In the genomic region with DNA sequence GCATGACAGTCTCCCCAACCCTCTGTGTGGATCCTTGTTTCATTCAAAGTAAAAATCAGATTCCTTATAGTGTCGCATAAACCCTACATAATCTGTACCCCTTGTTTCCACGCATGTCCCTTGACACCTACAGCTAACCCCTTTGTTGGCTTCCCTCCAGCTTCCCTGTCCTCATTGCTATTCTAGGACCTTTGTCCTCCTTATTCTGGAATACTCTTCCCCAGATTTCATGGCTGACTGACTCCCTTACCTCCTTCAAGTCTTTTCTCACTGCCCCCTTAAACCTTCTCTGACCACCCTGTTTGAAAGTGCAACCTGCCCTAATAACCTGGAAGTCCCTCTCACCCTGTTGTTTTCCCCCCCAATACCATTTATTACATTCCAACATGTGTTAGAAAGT, we compare ENCODE assay signal across 11 cellular contexts. TPM values are rescaled to one million over a fixed set of nuclear protein-coding genes. Genes with fewer than 3 reads are reported as not detected.
DNase-seq lines count a peak whose midpoint lies in the region; ATAC-seq and TF ChIP-seq lines count a peak whose summit lies in the region.
"Had no signal": no experiment of that assay in that cellular context is flagged by ENCODE, and none has a peak within 500 bp of the region (broad histone marks: within the 10 kb centered on the region; RNA-seq: fewer than 3 reads in every experiment).

No MANE protein-coding gene starts in this region.

- ATAC-seq in heart right ventricle, result no peak
- ATAC-seq in left cardiac atrium, result no peak
- ATAC-seq in body of pancreas, result no peak
- no peak for ATAC-seq in activated CD8-positive, alpha-beta T cell treated with anti-CD3 and anti-CD28 coated beads, Interleukin-2, amount 10 ng/mL, durations not matched to agents 7 days and 5 days
- no peak for ATAC-seq in GM19455 (IDR thresholded peaks at IDR 0.05; ENCODE audit: unreplicated experiment)

- H3K27me3 ChIP-seq in heart right ventricle, result no peaks in the 10 kb centered on the region
- no peaks in the 10 kb centered on the region for H3K27me3 ChIP-seq in body of pancreas
- no peaks in the 10 kb centered on the region for H3K27me3 ChIP-seq in thyroid gland

- no peak overlapping the region for H3K4me3 ChIP-seq in heart right ventricle
- no peak overlapping the region for H3K4me3 ChIP-seq in body of pancreas
- no peak overlapping the region for H3K4me3 ChIP-seq in thyroid gland (replicated peaks in 1 of 3)

- peak in 1 of 2 donors; percentile 24 for DNase-seq in heart right ventricle
- no peak for DNase-seq in left cardiac atrium
- DNase-seq in body of pancreas, result peak in 3 of 4 donors; percentile 20 to 61 (median 35)
- DNase-seq in medulla oblongata (ENCODE audit: extremely low spot score), result peak; percentile 49
- DNase-seq in thyroid gland, result peak; percentile 15 to 29
- no peak for DNase-seq in activated CD8-positive, alpha-beta T cell treated with anti-CD3 and anti-CD28 coated beads, Interleukin-2, amount 10 ng/mL, durations not matched to agents 7 days and 5 days
- DNase-seq in NCI-H1105 (lab: John Stamatoyannopoulos, UW), result no peak
- DNase-seq: foreskin melanocyte; GF-D8; stimulated activated CD4-positive, alpha-beta T cell treated with anti-CD3 and anti-CD28 coated beads, Interleukin-15, amount 100 ng/mL, for 24 hours had no signal

- H3K36me3 ChIP-seq in heart right ventricle (no peaks in the 10 kb centered on the region), body of pancreas (replicated peaks in 1 of 2; ENCODE audit: insufficient read depth in 1 of 2, low read depth in 2 of 2) (no peaks in the 10 kb centered on the region), thyroid gland (no peaks in the 10 kb centered on the region)

- no peak overlapping the region for H3K4me3 Mint-ChIP-seq in activated CD8-positive, alpha-beta T cell treated with anti-CD3 and anti-CD28 coated beads, Interleukin-2, amount 10 ng/mL, durations not matched to agents 7 days and 5 days

- POLR2A ChIA-PET in activated CD8-positive, alpha-beta T cell treated with anti-CD3 and anti-CD28 coated beads, Interleukin-2, amount 10 ng/mL, durations not matched to agents 7 days and 5 days (lab: Charles Lee), result no interaction called here

- H3K4me1 ChIP-seq in heart right ventricle (peaks cover 0 to 73% (median 52%) of the 10 kb centered on the region in 9 donors), body of pancreas (peaks cover 40% of the 10 kb centered on the region), thyroid gland (peaks cover 21 to 40% of the 10 kb centered on the region in 2 donors)

- H3K27ac Mint-ChIP-seq in activated CD8-positive, alpha-beta T cell treated with anti-CD3 and anti-CD28 coated beads, Interleukin-2, amount 10 ng/mL, durations not matched to agents 7 days and 5 days, result no peak overlapping the region

- peaks cover 36% of the 10 kb centered on the region for H3K4me1 Mint-ChIP-seq in activated CD8-positive, alpha-beta T cell treated with anti-CD3 and anti-CD28 coated beads, Interleukin-2, amount 10 ng/mL, durations not matched to agents 7 days and 5 days (ENCODE audit: low read depth)

- intact Hi-C loops in heart right ventricle (cut with DNase I) (no loop called here), left cardiac atrium (cut with DNase I) (no loop called here), body of pancreas (cut with DNase I) (no loop called here), thyroid gland (cut with DNase I) (no loop called here)

- 36 to 48% methylated on average over 2 of the region's 2 CpGs for WGBS in heart right ventricle, 2 donors
- 75 to 79% methylated on average over 2 of the region's 2 CpGs for WGBS in body of pancreas, 2 donors
- WGBS in thyroid gland, 2 donors, result 52 to 58% methylated on average over 2 of the region's 2 CpGs

- no peaks in the 10 kb centered on the region for H3K9me3 Mint-ChIP-seq in activated CD8-positive, alpha-beta T cell treated with anti-CD3 and anti-CD28 coated beads, Interleukin-2, amount 10 ng/mL, durations not matched to agents 7 days and 5 days (ENCODE audit: insufficient read depth)

- peaks cover 4% of the 10 kb centered on the region for H3K36me3 Mint-ChIP-seq in activated CD8-positive, alpha-beta T cell treated with anti-CD3 and anti-CD28 coated beads, Interleukin-2, amount 10 ng/mL, durations not matched to agents 7 days and 5 days (ENCODE audit: low read depth)

- H3K27me3 Mint-ChIP-seq in activated CD8-positive, alpha-beta T cell treated with anti-CD3 and anti-CD28 coated beads, Interleukin-2, amount 10 ng/mL, durations not matched to agents 7 days and 5 days (ENCODE audit: low read depth), result no peaks in the 10 kb centered on the region

- peak overlapping the region in 6 of 10 donors; percentile 7 to 56 (median 28) for H3K27ac ChIP-seq in heart right ventricle
- no peak overlapping the region for H3K27ac ChIP-seq in body of pancreas
- peak overlapping the region in 1 of 3 donors; percentile 37 for H3K27ac ChIP-seq in thyroid gland

- TF ChIP-seq CTCF in heart right ventricle (IDR thresholded peaks at IDR 0.05), result no peak
- TF ChIP-seq CTCF in body of pancreas (IDR thresholded peaks at IDR 0.05), result no peak
- no peak for TF ChIP-seq CTCF in thyroid gland (IDR thresholded peaks at IDR 0.05)

- TF ChIP-seq POLR2A in body of pancreas (IDR thresholded peaks at IDR 0.05) (no peak), thyroid gland (IDR thresholded peaks at IDR 0.05) (no peak)

- CTCF ChIA-PET in activated CD8-positive, alpha-beta T cell treated with anti-CD3 and anti-CD28 coated beads, Interleukin-2, amount 10 ng/mL, durations not matched to agents 7 days and 5 days (lab: Charles Lee), result no interaction called here

- H3K9me3 ChIP-seq in heart right ventricle (no peaks in the 10 kb centered on the region), body of pancreas (no peaks in the 10 kb centered on the region), thyroid gland (no peaks in the 10 kb centered on the region)

RNA-seq across cellular contexts. Expression of gene RNF11, which starts 4.0 kb away (rescaled TPM):
- 100 to 1,000 TPM; 107 to 157 (median 115) TPM for total RNA-seq in heart right ventricle
- polyA plus RNA-seq in heart right ventricle, result 10 to 100 TPM; 33.5 to 69.6 TPM
- 100 to 1,000 TPM; 102 to 103 TPM for total RNA-seq in left cardiac atrium
- total RNA-seq in body of pancreas, result 10 to 100 TPM; 33.2 to 34.9 TPM
- 100 to 1,000 TPM; 113 to 134 (median 115) TPM for total RNA-seq in thyroid gland
- 10 to 100 TPM; 27.5 to 29.0 TPM for total RNA-seq in activated CD8-positive, alpha-beta T cell treated with anti-CD3 and anti-CD28 coated beads, Interleukin-2, amount 10 ng/mL, durations not matched to agents 7 days and 5 days

Comparison
In these comparisons a context has a peak if more than half of its experiments do, and no peak if none do; other contexts are left out.
1. DNase-seq: peak in body of pancreas (3 of 4), medulla oblongata (single experiment) and thyroid gland (2 of 2); none in left cardiac atrium (single experiment), activated CD8-positive, alpha-beta T cell treated with anti-CD3 and anti-CD28 coated beads, Interleukin-2, amount 10 ng/mL, durations not matched to agents 7 days and 5 days (single experiment) and NCI-H1105 (single experiment).
2. H3K27ac ChIP-seq: peak in heart right ventricle (6 of 10); none in body of pancreas (0 of 4).